Comparison of ENCODE assay signal across 19 cellular contexts in the genomic region with DNA sequence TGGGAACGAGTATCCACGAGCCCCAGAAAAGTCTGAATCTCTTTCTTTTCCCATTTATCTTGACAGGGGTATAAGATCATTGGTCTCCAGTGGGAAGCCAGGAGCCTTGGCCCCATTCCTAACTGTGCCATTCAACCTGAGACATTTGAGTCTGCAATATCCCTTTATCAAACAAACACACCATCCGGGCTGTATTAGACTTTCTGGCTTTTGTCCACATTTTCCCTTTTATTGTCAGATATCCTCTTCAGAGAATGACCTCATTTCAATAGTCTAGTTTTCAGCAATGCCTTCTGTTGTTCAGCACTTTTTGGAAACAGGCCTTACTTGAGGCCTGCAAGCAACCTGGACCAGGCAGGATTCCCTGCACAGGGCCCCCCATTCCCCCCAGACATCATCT. TPM values are rescaled to one million over a fixed set of nuclear protein-coding genes. Genes with fewer than 3 reads are reported as not detected.
"Had no signal": no experiment of that assay in that cellular context is flagged by ENCODE, and none has a peak within 500 bp of the region (broad histone marks: within the 10 kb centered on the region; RNA-seq: fewer than 3 reads in every experiment).

No MANE protein-coding gene starts in this region.

- ATAC-seq: activated T-cell treated with anti-CD3 and anti-CD28 coated beads, Interleukin-2, amount 50 U/mL, for 4 hours; esophagus mucosa; left cardiac atrium had no signal

- H3K36me3 ChIP-seq: brain microvascular endothelial cell, neutrophil, stomach, thoracic aorta had no signal

- H3K27me3 ChIP-seq: brain microvascular endothelial cell, dorsolateral prefrontal cortex, neutrophil, stomach had no signal

- H3K4me1 Mint-ChIP-seq: activated naive CD8-positive, alpha-beta T cell treated with anti-CD3 and anti-CD28 coated beads for 36 hours; immature natural killer cell; naive B cell had no signal

- H3K27ac Mint-ChIP-seq: activated CD4-positive, alpha-beta memory T cell treated with anti-CD3 and anti-CD28 coated beads for 36 hours; activated naive CD8-positive, alpha-beta T cell treated with anti-CD3 and anti-CD28 coated beads for 36 hours; immature natural killer cell; naive B cell had no signal

- H3K4me3 Mint-ChIP-seq: activated CD4-positive, alpha-beta memory T cell treated with anti-CD3 and anti-CD28 coated beads for 36 hours; activated naive CD8-positive, alpha-beta T cell treated with anti-CD3 and anti-CD28 coated beads for 36 hours; activated T-cell treated with anti-CD3 and anti-CD28 coated beads, Interleukin-2, amount 50 U/mL, for 4 hours; immature natural killer cell; naive B cell had no signal

- H3K4me3 ChIP-seq: dorsolateral prefrontal cortex, skin epidermis, stomach, thoracic aorta had no signal

- H3K27ac ChIP-seq: brain microvascular endothelial cell, neutrophil, skin epidermis, stomach, thoracic aorta had no signal

- DNase-seq: activated CD4-positive, alpha-beta memory T cell treated with anti-CD3 and anti-CD28 coated beads for 36 hours; activated CD4-positive, alpha-beta T cell treated with anti-CD3 and anti-CD28 coated beads for 1 hour; activated gamma-delta T cell treated with Interleukin-2 at 50 U/mL for 16 hours; activated naive CD8-positive, alpha-beta T cell treated with anti-CD3 and anti-CD28 coated beads for 36 hours; activated T-cell treated with anti-CD3 and anti-CD28 coated beads, Interleukin-2, amount 50 U/mL, for 4 hours; brain microvascular endothelial cell; immature natural killer cell; left cardiac atrium; naive B cell; posterior cingulate gyrus; stomach had no signal

- H3K4me1 ChIP-seq: stomach had no signal

- H3K36me3 Mint-ChIP-seq: activated CD4-positive, alpha-beta memory T cell treated with anti-CD3 and anti-CD28 coated beads for 36 hours; activated naive CD8-positive, alpha-beta T cell treated with anti-CD3 and anti-CD28 coated beads for 36 hours; immature natural killer cell; naive B cell had no signal

- H3K9me3 Mint-ChIP-seq: activated CD4-positive, alpha-beta memory T cell treated with anti-CD3 and anti-CD28 coated beads for 36 hours; activated T-cell treated with anti-CD3 and anti-CD28 coated beads, Interleukin-2, amount 50 U/mL, for 4 hours; immature natural killer cell had no signal

- H3K9me3 ChIP-seq: neutrophil, thoracic aorta had no signal

RNA-seq across cellular contexts. Expression of a gene that starts 15.7 kb away (rescaled TPM):
- total RNA-seq: activated CD4-positive, alpha-beta memory T cell treated with anti-CD3 and anti-CD28 coated beads for 36 hours; activated naive CD8-positive, alpha-beta T cell treated with anti-CD3 and anti-CD28 coated beads for 36 hours; activated T-cell treated with anti-CD3 and anti-CD28 coated beads, Interleukin-2, amount 50 U/mL, for 4 hours; dorsolateral prefrontal cortex; esophagus mucosa; fibroblast of villous mesenchyme; left cardiac atrium; lung microvascular endothelial cell; thoracic aorta; urinary bladder had no signal

RNA-seq across cellular contexts. Expression of a gene that starts 31.5 kb away (rescaled TPM):
- total RNA-seq: activated CD4-positive, alpha-beta memory T cell treated with anti-CD3 and anti-CD28 coated beads for 36 hours; activated naive CD8-positive, alpha-beta T cell treated with anti-CD3 and anti-CD28 coated beads for 36 hours; activated T-cell treated with anti-CD3 and anti-CD28 coated beads, Interleukin-2, amount 50 U/mL, for 4 hours; dorsolateral prefrontal cortex; fibroblast of villous mesenchyme; left cardiac atrium; lung microvascular endothelial cell; thoracic aorta; urinary bladder had no signal

RNA-seq across cellular contexts. Expression of a gene that starts 34.3 kb away (rescaled TPM):
- total RNA-seq: activated CD4-positive, alpha-beta memory T cell treated with anti-CD3 and anti-CD28 coated beads for 36 hours; activated naive CD8-positive, alpha-beta T cell treated with anti-CD3 and anti-CD28 coated beads for 36 hours; activated T-cell treated with anti-CD3 and anti-CD28 coated beads, Interleukin-2, amount 50 U/mL, for 4 hours; dorsolateral prefrontal cortex; esophagus mucosa; fibroblast of villous mesenchyme; left cardiac atrium; lung microvascular endothelial cell; stomach; thoracic aorta; urinary bladder had no signal
